7 cellular contexts compared by ENCODE assay signal in the genomic region with DNA sequence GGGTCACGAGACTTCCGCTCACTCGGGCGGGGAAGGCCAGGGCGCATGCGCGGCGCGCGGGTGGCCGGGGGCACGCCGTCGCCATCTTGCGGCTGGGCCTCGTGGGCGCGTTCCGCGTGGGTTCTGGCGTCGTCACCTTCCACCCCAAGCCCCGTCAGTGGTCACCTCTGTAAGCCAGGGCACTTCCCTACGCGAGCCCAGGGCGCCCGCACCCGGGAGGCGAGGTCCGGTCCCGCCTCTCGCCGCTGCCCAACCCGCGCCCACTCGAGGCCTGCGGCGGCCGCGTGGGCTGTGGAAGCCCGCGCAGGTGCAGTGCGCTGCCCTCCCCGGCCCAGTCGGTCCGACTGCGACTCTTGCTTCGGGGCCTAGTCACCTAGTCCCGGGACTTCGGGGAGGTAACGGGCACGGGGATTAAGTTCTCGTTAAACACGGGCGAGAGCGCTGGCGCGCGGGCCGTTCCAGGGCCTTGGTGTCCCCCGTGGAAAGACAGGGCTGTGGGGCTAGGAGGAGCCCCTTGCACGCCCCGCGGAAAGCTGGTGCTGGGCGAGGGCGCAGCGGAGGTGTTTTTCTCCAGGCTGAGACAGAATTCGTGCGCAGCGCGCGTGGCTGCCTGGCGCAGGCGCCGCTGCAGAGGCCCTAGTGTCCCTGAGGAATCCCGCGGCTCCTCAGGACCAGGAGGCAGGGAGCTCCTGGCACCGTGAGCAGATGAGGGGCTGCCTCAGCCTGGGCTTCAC. TPM values are rescaled to one million over a fixed set of nuclear protein-coding genes. Genes with fewer than 3 reads are reported as not detected.
DNase-seq lines count a peak whose midpoint lies in the region; ATAC-seq and TF ChIP-seq lines count a peak whose summit lies in the region.

No MANE protein-coding gene starts in this region.

- in situ Hi-C loops in GM13976 (cut with MboI; ENCODE audit: low sequenced_read_pairs, unreplicated experiment): no loop called here

- peak; percentile 45 for TF ChIP-seq CTCF in GM13976 (IDR thresholded peaks at IDR 0.05; ENCODE audit: borderline replicate concordance, control extremely low read depth, extremely low read depth, insufficient read depth, missing control alignments)

- DNase-seq in GM13976 (ENCODE audit: low spot score): peak; percentile 99
- peak; percentile 79 for DNase-seq in NCI-H2171 treated with DMSO at 0.1 percent for 48 hours (lab: John Stamatoyannopoulos, UW)
- peak; percentile 95 for DNase-seq in activated CD4-positive, alpha-beta T cell treated with anti-CD3 and anti-CD28 coated beads for 1 hour
- DNase-seq in cerebellum (ENCODE audit: low spot score): peak; percentile 96
- DNase-seq in kidney tubule cell (ENCODE audit: low spot score): peak; percentile 91
- DNase-seq in stimulated activated CD4-positive, alpha-beta T cell treated with anti-CD3 and anti-CD28 coated beads, Interleukin-1b, Interleukin-23, amount 100 ng/mL, for 24 hours (ENCODE audit: low read depth in 4 of 4, low spot score in 1 of 4): peak in 3 of 4 experiments; percentile 87 to 94 (median 94)

- ATAC-seq in HG02938 (IDR thresholded peaks at IDR 0.05; ENCODE audit: unreplicated experiment): peak; percentile 18

RNA-seq across cellular contexts. Expression of a gene that starts 0.4 kb away (rescaled TPM):
- total RNA-seq in cerebellum: 18.3 TPM

RNA-seq across cellular contexts. Expression of a gene that starts 11.2 kb away (rescaled TPM):
- total RNA-seq in cerebellum: 75.4 TPM

RNA-seq across cellular contexts. Expression of a gene that starts 19.8 kb away (rescaled TPM):
- 39.7 TPM for total RNA-seq in cerebellum

RNA-seq across cellular contexts. Expression of a gene that starts 20.0 kb away (rescaled TPM):
- total RNA-seq in cerebellum: 41.7 TPM

RNA-seq across cellular contexts. Expression of a gene that starts 30.5 kb away (rescaled TPM):
- 2.8 TPM for total RNA-seq in cerebellum

Comparison
In these comparisons a context has a peak if more than half of its experiments do, and no peak if none do; other contexts are left out.
1. Peak in every context shown above with its lines: DNase-seq and ATAC-seq.